ENCODE assay signal across 17 cellular contexts in genomic region chr19:4082172-4082571, GRCh38.
"Had no signal": no experiment of that assay in that cellular context is flagged by ENCODE, and none has a peak within 500 bp of the region (broad histone marks: within the 10 kb centered on the region; RNA-seq: fewer than 3 reads in every experiment).

No MANE protein-coding gene starts in this region.

- H3K27me3 ChIP-seq: esophagus squamous epithelium, ovary, sigmoid colon, spleen, testis, upper lobe of right lung had no signal

- H3K9me3 Mint-ChIP-seq: activated CD4-positive, alpha-beta memory T cell treated with anti-CD3 and anti-CD28 coated beads for 36 hours; activated naive CD4-positive, alpha-beta T cell treated with anti-CD3 and anti-CD28 coated beads, Interleukin-2, amount 50 U/mL, for 72 hours; activated T-cell treated with anti-CD3 and anti-CD28 coated beads, Interleukin-2, amount 50 U/mL, for 72 hours; brain; stimulated activated naive CD8-positive, alpha-beta T cell treated with anti-CD3 and anti-CD28 coated beads, Interleukin-15, amount 100 ng/mL, for 72 hours had no signal

- H3K27me3 Mint-ChIP-seq: activated CD4-positive, alpha-beta memory T cell treated with anti-CD3 and anti-CD28 coated beads for 36 hours; brain; stimulated activated naive CD8-positive, alpha-beta T cell treated with anti-CD3 and anti-CD28 coated beads, Interleukin-15, amount 100 ng/mL, for 72 hours had no signal

- H3K4me1 Mint-ChIP-seq: brain had no signal

- ATAC-seq: activated T-cell treated with anti-CD3 and anti-CD28 coated beads, Interleukin-2, amount 50 U/mL, for 72 hours; stimulated activated naive CD8-positive, alpha-beta T cell treated with anti-CD3 and anti-CD28 coated beads, Interleukin-15, amount 100 ng/mL, for 72 hours had no signal

- H3K4me3 Mint-ChIP-seq: activated CD4-positive, alpha-beta memory T cell treated with anti-CD3 and anti-CD28 coated beads for 36 hours; activated T-cell treated with anti-CD3 and anti-CD28 coated beads, Interleukin-2, amount 50 U/mL, for 72 hours; brain had no signal

- H3K4me3 ChIP-seq: coronary artery, esophagus squamous epithelium, ovary, sigmoid colon, spleen, testis, upper lobe of right lung had no signal

- H3K27ac Mint-ChIP-seq: activated naive CD4-positive, alpha-beta T cell treated with anti-CD3 and anti-CD28 coated beads, Interleukin-2, amount 50 U/mL, for 72 hours; brain had no signal

- DNase-seq: activated CD4-positive, alpha-beta memory T cell treated with anti-CD3 and anti-CD28 coated beads for 36 hours; activated CD8-positive, alpha-beta memory T cell treated with anti-CD3 and anti-CD28 coated beads, Interleukin-2, amount 50 U/mL, for 48 hours; activated gamma-delta T cell; activated T-cell treated with anti-CD3 and anti-CD28 coated beads, Interleukin-2, amount 50 U/mL, for 72 hours; central memory CD4-positive, alpha-beta T cell; effector CD4-positive, alpha-beta T cell; esophagus squamous epithelium; hippocampal formation; ovary; sigmoid colon; spleen; stimulated activated naive CD8-positive, alpha-beta T cell treated with anti-CD3 and anti-CD28 coated beads, Interleukin-15, amount 100 ng/mL, for 72 hours; testis; upper lobe of right lung had no signal

- H3K36me3 Mint-ChIP-seq: activated CD4-positive, alpha-beta memory T cell treated with anti-CD3 and anti-CD28 coated beads for 36 hours; activated naive CD4-positive, alpha-beta T cell treated with anti-CD3 and anti-CD28 coated beads, Interleukin-2, amount 50 U/mL, for 72 hours; brain had no signal

- H3K9me3 ChIP-seq: esophagus squamous epithelium, ovary, sigmoid colon, spleen, testis, upper lobe of right lung had no signal

- H3K27ac ChIP-seq: coronary artery, ovary, sigmoid colon, testis, upper lobe of right lung had no signal

- H3K36me3 ChIP-seq: esophagus squamous epithelium, ovary, sigmoid colon, spleen, upper lobe of right lung had no signal
